9 cellular contexts compared by ENCODE assay signal in the genomic region with DNA sequence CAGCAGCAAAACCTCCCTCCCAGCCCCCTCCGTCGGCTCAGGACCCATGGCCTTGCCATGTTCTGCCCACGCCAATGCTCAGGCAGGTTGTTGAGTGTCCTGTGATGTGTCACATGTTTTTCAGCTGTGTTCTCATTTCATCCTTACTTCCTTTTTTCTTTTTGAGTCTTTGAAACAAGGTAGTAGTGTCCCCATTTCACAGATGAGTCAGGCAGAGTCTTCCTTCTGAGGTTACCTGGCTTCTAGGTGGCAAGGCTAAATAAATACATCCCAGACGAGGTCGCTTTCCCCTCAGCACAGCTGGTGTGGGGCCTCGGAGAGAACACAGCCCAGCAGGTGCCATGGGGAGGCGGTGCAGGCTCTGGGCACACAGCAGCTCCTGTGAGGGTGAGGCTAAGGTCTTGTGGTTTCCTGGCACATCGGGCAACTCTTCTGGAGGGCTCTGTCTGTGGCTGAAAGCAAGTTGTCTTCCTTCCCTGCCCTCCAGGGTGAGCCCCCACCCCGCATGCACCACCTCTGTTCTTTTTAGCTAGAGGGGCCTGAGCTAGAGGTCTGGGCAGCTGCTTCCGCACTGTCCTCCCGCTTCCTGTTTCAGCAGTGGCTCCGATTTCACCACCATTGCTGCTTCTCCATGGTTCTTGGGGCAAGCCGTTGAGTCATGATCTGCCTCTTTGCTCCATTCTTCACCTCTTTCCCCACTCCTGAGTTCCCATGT. TPM values are rescaled to one million over a fixed set of nuclear protein-coding genes. Genes with fewer than 3 reads are reported as not detected.
A peak's percentile ranks its signal among the peaks of the same experiment; 100 is the strongest.
DNase-seq lines count a peak whose midpoint lies in the region; ATAC-seq, FAIRE-seq and TF ChIP-seq lines count a peak whose summit lies in the region.
"Had no signal": no experiment of that assay in that cellular context is flagged by ENCODE, and none has a peak within 500 bp of the region (broad histone marks: within the 10 kb centered on the region; RNA-seq: fewer than 3 reads in every experiment).

No MANE protein-coding gene starts in this region.

- H3K9me3 Mint-ChIP-seq in brain, result no peaks in the 10 kb centered on the region

- no peak overlapping the region for H3K4me3 Mint-ChIP-seq in brain

- H3K27me3 ChIP-seq in pancreas (no peaks in the 10 kb centered on the region), MG63 (no peaks in the 10 kb centered on the region)

- WGBS in pancreas, 2 donors, result 85 to 87% methylated on average over 13 of the region's 13 CpGs

- H3K27ac Mint-ChIP-seq in brain, result peak overlapping the region; percentile 45 to 94 (median 85)

- FAIRE-seq in GM19239 (lab: Jason Lieb, UNC) (peak; percentile 63), pancreas (lab: Jason Lieb, UNC) (no peak)
- FAIRE-seq: bronchial epithelial cell had no signal

- no peaks in the 10 kb centered on the region for H3K9me3 ChIP-seq in pancreas
- H3K9me3 ChIP-seq in MG63, result no peaks in the 10 kb centered on the region

- H3K4me1 ChIP-seq in pancreas, result no peaks in the 10 kb centered on the region

- peak overlapping the region in 2 of 4 donors; percentile 44 to 58 for H3K27ac ChIP-seq in pancreas

- TF ChIP-seq CTCF in brain (conservative IDR thresholded peaks at IDR 0.05) (no peak), pancreas (IDR thresholded peaks at IDR 0.05) (no peak)

- ATAC-seq in pancreas, result peak in 2 of 4 donors; percentile 25 to 57
- ATAC-seq in GM18870 (IDR thresholded peaks at IDR 0.05; ENCODE audit: unreplicated experiment), result no peak

- H3K4me3 ChIP-seq in pancreas, result no peak overlapping the region
- H3K4me3 ChIP-seq in MG63, result no peak overlapping the region

- peaks cover 58% of the 10 kb centered on the region for H3K36me3 Mint-ChIP-seq in brain

- peaks cover 36% of the 10 kb centered on the region for H3K4me1 Mint-ChIP-seq in brain

- H3K36me3 ChIP-seq in pancreas, result peaks cover 10 to 56% (median 22%) of the 10 kb centered on the region in 3 donors
- peaks cover 79% of the 10 kb centered on the region for H3K36me3 ChIP-seq in MG63

- peaks cover 3% of the 10 kb centered on the region for H3K27me3 Mint-ChIP-seq in brain

- DNase-seq in GM19239 (ENCODE audit: insufficient read length, low spot score) (no peak), T follicular helper cell (ENCODE audit: low read depth) (peak; percentile 35), pancreas (peak in 4 of 6 donors; percentile 9 to 44 (median 33)), epidermal melanocyte (ENCODE audit: insufficient read length, low spot score) (no peak), MG63 (no peak), COR-L47 (lab: John Stamatoyannopoulos, UW) (no peak)

- intact Hi-C loops in pancreas (cut with DNase I), result no loop called here

RNA-seq across cellular contexts. Expression of gene PRAM1, which starts 15.1 kb away (rescaled TPM):
- polyA plus RNA-seq in brain (ENCODE audit: insufficient read depth, low read depth, low replicate concordance) (1.4 TPM), pancreas (1 to 10 TPM; 3.0 to 3.7 TPM)
- 1 to 10 TPM in 2 of 6 donors, under 1 TPM in 4; 0.09 to 4.6 (median 0.70) TPM for total RNA-seq in pancreas
- not detected in 2 replicates for total RNA-seq in MG63 (2014; rRNA removed; shearing (Covaris generic); ENCODE audit: low replicate concordance)
- total RNA-seq: bronchial epithelial cell had no signal

RNA-seq across cellular contexts. Expression of gene ZNF414, which starts 26.7 kb away (rescaled TPM):
- polyA plus RNA-seq in brain (ENCODE audit: insufficient read depth, low read depth, low replicate concordance) (90.5 TPM), pancreas (10 to 100 TPM; 28.2 to 36.9 TPM)
- total RNA-seq in pancreas, result 10 to 100 TPM in 3 of 6 donors, 1 to 10 TPM in 3; 7.3 to 16.1 (median 10.8) TPM
- 0.86 and 2.0 TPM in 2 replicates for total RNA-seq in MG63 (2014; rRNA removed; shearing (Covaris generic); ENCODE audit: low replicate concordance)

RNA-seq across cellular contexts. Expression of gene HNRNPM, which starts 42.5 kb away (rescaled TPM):
- polyA plus RNA-seq in brain (ENCODE audit: insufficient read depth, low read depth, low replicate concordance) (204 TPM), pancreas (10 to 100 TPM; 52.5 to 90.1 TPM)
- 10 to 100 TPM; 44.5 to 88.3 (median 66.6) TPM for total RNA-seq in pancreas
- 95.3 and 126 TPM in 2 replicates for total RNA-seq in MG63 (2014; rRNA removed; shearing (Covaris generic); ENCODE audit: low replicate concordance)

Comparison
In these comparisons a context has a peak if more than half of its experiments do, and no peak if none do; other contexts are left out.
1. DNase-seq: peak in T follicular helper cell (single experiment) and pancreas (4 of 6); none in GM19239 (single experiment), epidermal melanocyte (single experiment), MG63 (single experiment) and COR-L47 (single experiment).